Comparison of ENCODE assay signal across 15 cellular contexts in the genomic region with DNA sequence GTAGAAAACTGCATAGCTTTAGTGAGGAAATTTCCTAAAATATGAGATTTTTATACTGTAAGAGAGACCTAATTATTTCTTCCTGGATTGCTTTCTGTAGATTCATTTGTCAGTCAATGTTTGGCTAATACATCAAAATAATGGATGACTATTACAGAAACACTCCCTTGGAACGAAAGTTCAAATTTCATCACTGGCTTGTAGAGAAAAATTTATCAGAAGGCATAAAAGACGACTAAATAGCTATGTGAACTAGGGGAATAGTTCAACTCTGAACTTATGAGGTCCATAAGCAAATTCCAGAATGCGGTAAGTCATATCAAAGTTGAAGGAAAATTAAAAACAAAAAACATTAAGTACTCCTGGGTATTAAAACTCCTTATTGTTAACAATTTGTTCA. TPM values are rescaled to one million over a fixed set of nuclear protein-coding genes. Genes with fewer than 3 reads are reported as not detected.
A peak's percentile ranks its signal among the peaks of the same experiment; 100 is the strongest.
DNase-seq lines count a peak whose midpoint lies in the region; ATAC-seq and TF ChIP-seq lines count a peak whose summit lies in the region.
"Had no signal": no experiment of that assay in that cellular context is flagged by ENCODE, and none has a peak within 500 bp of the region (broad histone marks: within the 10 kb centered on the region; RNA-seq: fewer than 3 reads in every experiment).

No MANE protein-coding gene starts in this region.

- H2AFZ ChIP-seq in PC-3 (ENCODE audit: low read length): no peak overlapping the region

- no peaks in the 10 kb centered on the region for H4K20me1 ChIP-seq in PC-3 (ENCODE audit: low read length)

- 0 out of 2 replicates have a peak overlapping the region, but pooled peaks have one; percentile 4 for H3K9ac ChIP-seq in PC-3 (ENCODE audit: low read length)

- H3K36me3 ChIP-seq in PC-3 (ENCODE audit: low read depth, low read length) (peaks cover under 1% of the 10 kb centered on the region), mesodermal cell (ENCODE audit: control insufficient read depth, insufficient read depth, low read length) (peaks cover 34% of the 10 kb centered on the region)
- H3K36me3 ChIP-seq: neutrophil had no signal

- DNase-seq in PC-3 (peak; percentile 41), dermis blood vessel endothelial cell (peak; percentile 7), type B pancreatic cell (ENCODE audit: extremely low spot score, unreplicated experiment) (no peak), posterior cingulate gyrus (no peak)
- DNase-seq in activated CD4-positive, alpha-beta T cell treated with anti-CD3 and anti-CD28 coated beads, Interleukin-2, amount 10 ng/mL, durations not matched to agents 7 days and 5 days: no peak
- DNase-seq: activated B cell treated with CpG ODN at 0.5 μM for 24 hours; activated T-cell treated with anti-CD3 and anti-CD28 coated beads, Interleukin-2, amount 50 U/mL, for 72 hours; NCI-H1436; SIG-M5; stimulated activated CD4-positive, alpha-beta T cell treated with anti-CD3 and anti-CD28 coated beads, Interleukin-2, amount 100 ng/mL, for 24 hours; stimulated activated naive B cell treated with anti-CD40 and anti-IgM and Interleukin-4, amounts not matched to agents 10 μg/mL and 1 μg/mL and 100 μg/mL, for 72 hours had no signal

- no peak overlapping the region for H3K4me3 Mint-ChIP-seq in type B pancreatic cell
- no peak overlapping the region for H3K4me3 Mint-ChIP-seq in activated CD4-positive, alpha-beta T cell treated with anti-CD3 and anti-CD28 coated beads, Interleukin-2, amount 10 ng/mL, durations not matched to agents 7 days and 5 days
- H3K4me3 Mint-ChIP-seq: activated B cell treated with CpG ODN at 0.5 μM for 24 hours; activated T-cell treated with anti-CD3 and anti-CD28 coated beads, Interleukin-2, amount 50 U/mL, for 72 hours; stimulated activated naive B cell treated with anti-CD40 and anti-IgM and Interleukin-4, amounts not matched to agents 10 μg/mL and 1 μg/mL and 100 μg/mL, for 72 hours had no signal

- intact Hi-C loops in PC-3 (cut with micrococcal nuclease) (loop anchor here (2.0 to 5.0 kb wide), 3 partner anchors 16 to 70 kb away; no protein-coding TSS in a partner anchor), posterior cingulate gyrus (cut with DNase I) (no loop called here)

- no peaks in the 10 kb centered on the region for H3K4me1 Mint-ChIP-seq in type B pancreatic cell (ENCODE audit: unreplicated experiment)
- no peaks in the 10 kb centered on the region for H3K4me1 Mint-ChIP-seq in activated CD4-positive, alpha-beta T cell treated with anti-CD3 and anti-CD28 coated beads, Interleukin-2, amount 10 ng/mL, durations not matched to agents 7 days and 5 days
- H3K4me1 Mint-ChIP-seq: activated B cell treated with CpG ODN at 0.5 μM for 24 hours; stimulated activated naive B cell treated with anti-CD40 and anti-IgM and Interleukin-4, amounts not matched to agents 10 μg/mL and 1 μg/mL and 100 μg/mL, for 72 hours had no signal

- H3K4me1 ChIP-seq in PC-3 (ENCODE audit: insufficient read depth, low read length) (peaks cover 20% of the 10 kb centered on the region), mesodermal cell (ENCODE audit: control insufficient read depth, insufficient read depth, low read length, poor library complexity, severe bottlenecking) (peaks cover 11% of the 10 kb centered on the region)

- H3K27me3 ChIP-seq in PC-3 (ENCODE audit: low read length): no peaks in the 10 kb centered on the region
- H3K27me3 ChIP-seq: foreskin keratinocyte, neutrophil had no signal

- H3K27ac ChIP-seq in PC-3 (ENCODE audit: low read length) (peak overlapping the region; percentile 76), mesodermal cell (ENCODE audit: low read depth, low read length, severe bottlenecking) (peak overlapping the region; percentile 94)
- H3K27ac ChIP-seq: foreskin keratinocyte, neutrophil had no signal

- H3K9me3 ChIP-seq in PC-3 (ENCODE audit: low read length) (no peaks in the 10 kb centered on the region), mesodermal cell (ENCODE audit: control insufficient read depth, low read length) (no peaks in the 10 kb centered on the region)
- H3K9me3 ChIP-seq: neutrophil had no signal

- H3K4me3 ChIP-seq in PC-3 (ENCODE audit: low read length) (peak overlapping the region; percentile 28; the same call in 1 of the 2 replicates), mesodermal cell (ENCODE audit: extremely low read depth, insufficient read depth, low read length, poor library complexity, severe bottlenecking) (no peak overlapping the region)

- peaks cover 10% of the 10 kb centered on the region for H3K36me3 Mint-ChIP-seq in type B pancreatic cell
- peaks cover 1% of the 10 kb centered on the region for H3K36me3 Mint-ChIP-seq in activated CD4-positive, alpha-beta T cell treated with anti-CD3 and anti-CD28 coated beads, Interleukin-2, amount 10 ng/mL, durations not matched to agents 7 days and 5 days (ENCODE audit: low read depth)

- CTCF ChIA-PET in PC-3 (lab: Charles Lee): interaction anchor here (0.6 to 1.4 kb wide), 3 partner anchors 16 to 151 kb away, joined by 3 to 4 read pairs (median 3); no protein-coding TSS in a partner anchor
- CTCF ChIA-PET in activated CD4-positive, alpha-beta T cell treated with anti-CD3 and anti-CD28 coated beads, Interleukin-2, amount 10 ng/mL, durations not matched to agents 7 days and 5 days (lab: Charles Lee): interaction anchor here (1.3 kb wide), 1 partner anchor 42 kb away, joined by 3 read pairs; no protein-coding TSS in a partner anchor

- no peaks in the 10 kb centered on the region for H3K9me2 ChIP-seq in PC-3 (replicated peaks; ENCODE audit: low read length)

- 95 to 100% methylated on average over 1 to 3 of the region's 3 CpGs for WGBS in mesodermal cell (ENCODE audit: insufficient coverage in 2 of 2), 2 experiments

- peak overlapping the region; percentile 67 for H3K4me2 ChIP-seq in PC-3 (ENCODE audit: low read length)

- H3K79me2 ChIP-seq in PC-3 (ENCODE audit: low read length): no peaks in the 10 kb centered on the region

- ATAC-seq in PC-3 (no peak), GM19324 (IDR thresholded peaks at IDR 0.05; ENCODE audit: low FRiP score, unreplicated experiment) (no peak)
- ATAC-seq: stimulated activated naive B cell treated with anti-CD40 and anti-IgM and Interleukin-4, amounts not matched to agents 10 μg/mL and 1 μg/mL and 100 μg/mL, for 72 hours had no signal

- no TSS peak for BruUV-seq in PC-3 (replicated peaks; lab: Mats Ljungman, UMichigan)

- POLR2A ChIA-PET in PC-3 (lab: Charles Lee; ENCODE audit: unreplicated experiment): interaction anchor here (1.1 kb wide), 1 partner anchor 43 kb away, joined by 5 read pairs; no protein-coding TSS in a partner anchor
- POLR2A ChIA-PET in activated CD4-positive, alpha-beta T cell treated with anti-CD3 and anti-CD28 coated beads, Interleukin-2, amount 10 ng/mL, durations not matched to agents 7 days and 5 days (lab: Charles Lee): no interaction called here

- no peaks in the 10 kb centered on the region for H3K27me3 Mint-ChIP-seq in type B pancreatic cell
- no peaks in the 10 kb centered on the region for H3K27me3 Mint-ChIP-seq in activated CD4-positive, alpha-beta T cell treated with anti-CD3 and anti-CD28 coated beads, Interleukin-2, amount 10 ng/mL, durations not matched to agents 7 days and 5 days
- H3K27me3 Mint-ChIP-seq: activated B cell treated with CpG ODN at 0.5 μM for 24 hours; stimulated activated naive B cell treated with anti-CD40 and anti-IgM and Interleukin-4, amounts not matched to agents 10 μg/mL and 1 μg/mL and 100 μg/mL, for 72 hours had no signal

- H3K27ac Mint-ChIP-seq in type B pancreatic cell: peak overlapping the region; percentile 4
- no peak overlapping the region for H3K27ac Mint-ChIP-seq in activated CD4-positive, alpha-beta T cell treated with anti-CD3 and anti-CD28 coated beads, Interleukin-2, amount 10 ng/mL, durations not matched to agents 7 days and 5 days
- H3K27ac Mint-ChIP-seq: activated B cell treated with CpG ODN at 0.5 μM for 24 hours; activated T-cell treated with anti-CD3 and anti-CD28 coated beads, Interleukin-2, amount 50 U/mL, for 72 hours; stimulated activated naive B cell treated with anti-CD40 and anti-IgM and Interleukin-4, amounts not matched to agents 10 μg/mL and 1 μg/mL and 100 μg/mL, for 72 hours had no signal

- H3K9me3 Mint-ChIP-seq in type B pancreatic cell: no peaks in the 10 kb centered on the region
- no peaks in the 10 kb centered on the region for H3K9me3 Mint-ChIP-seq in activated CD4-positive, alpha-beta T cell treated with anti-CD3 and anti-CD28 coated beads, Interleukin-2, amount 10 ng/mL, durations not matched to agents 7 days and 5 days
- H3K9me3 Mint-ChIP-seq: activated B cell treated with CpG ODN at 0.5 μM for 24 hours; activated T-cell treated with anti-CD3 and anti-CD28 coated beads, Interleukin-2, amount 50 U/mL, for 72 hours; stimulated activated naive B cell treated with anti-CD40 and anti-IgM and Interleukin-4, amounts not matched to agents 10 μg/mL and 1 μg/mL and 100 μg/mL, for 72 hours had no signal

- H3F3A ChIP-seq in PC-3 (ENCODE audit: low read length, unreplicated experiment): peaks cover 3% of the 10 kb centered on the region

- TF ChIP-seq CTCF in PC-3 (conservative IDR thresholded peaks at IDR 0.05; ENCODE audit: low read depth, low read length) (no peak), type B pancreatic cell (conservative IDR thresholded peaks at IDR 0.05) (no peak)

RNA-seq across cellular contexts. Expression of a gene that starts 36.0 kb away (rescaled TPM):
- 0.46 and 0.55 TPM in 2 replicates for total RNA-seq in PC-3 (2014; rRNA removed)
- total RNA-seq in dermis blood vessel endothelial cell: 1.3 and 2.0 TPM in 2 replicates
- polyA plus RNA-seq in mesodermal cell (2013, experiment 1 of 2): 0.70 TPM
- 0.40 TPM for polyA plus RNA-seq in mesodermal cell (2013, experiment 2 of 2)
- 2.7 and 41.0 TPM in 2 replicates for total RNA-seq in type B pancreatic cell (ENCODE audit: low replicate concordance)
- not detected for total RNA-seq in activated CD4-positive, alpha-beta T cell treated with anti-CD3 and anti-CD28 coated beads, Interleukin-2, amount 10 ng/mL, durations not matched to agents 7 days and 5 days

Comparison
In these comparisons a context has a peak if more than half of its experiments do, and no peak if none do; other contexts are left out.
1. DNase-seq: peak in PC-3 (single experiment) and dermis blood vessel endothelial cell (single experiment); none in type B pancreatic cell (single experiment), posterior cingulate gyrus (0 of 10) and activated CD4-positive, alpha-beta T cell treated with anti-CD3 and anti-CD28 coated beads, Interleukin-2, amount 10 ng/mL, durations not matched to agents 7 days and 5 days (single experiment).